Comparison of ENCODE assay signal across 8 cellular contexts in the genomic region with DNA sequence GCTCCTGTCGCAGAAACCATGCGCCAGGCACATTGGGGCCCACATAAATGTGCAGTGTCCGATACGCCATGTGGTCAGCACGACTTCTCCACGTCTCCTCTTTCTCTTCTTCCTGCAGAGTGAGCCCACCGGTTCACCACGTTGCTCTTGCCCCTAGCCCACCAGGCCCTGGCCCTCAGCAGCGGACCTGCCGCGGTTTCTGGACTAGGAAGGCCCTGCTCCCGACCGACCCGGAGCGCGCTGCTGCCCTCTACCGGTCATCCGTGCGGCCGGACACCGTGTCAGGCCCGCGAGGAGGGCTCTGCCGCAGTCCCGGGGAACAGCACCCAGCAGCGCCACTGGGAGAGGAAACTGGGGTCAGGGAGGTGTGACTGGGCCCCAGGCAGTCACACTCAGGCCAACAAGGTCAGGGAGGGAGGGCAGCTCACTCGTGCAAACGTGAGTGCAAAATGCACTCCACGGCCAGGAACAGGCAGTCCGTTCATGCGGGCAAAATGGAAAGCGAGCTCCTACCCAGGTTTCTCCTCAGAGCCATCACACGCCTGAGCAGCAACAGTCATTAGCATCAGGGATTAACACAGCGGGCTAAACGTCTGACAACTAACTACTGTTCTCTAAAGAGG. TPM values are rescaled to one million over a fixed set of nuclear protein-coding genes. Genes with fewer than 3 reads are reported as not detected.
A peak's percentile ranks its signal among the peaks of the same experiment; 100 is the strongest.
DNase-seq lines count a peak whose midpoint lies in the region; ATAC-seq, FAIRE-seq and TF ChIP-seq lines count a peak whose summit lies in the region.

No MANE protein-coding gene starts in this region.

- no peak for TF ChIP-seq EP300 in upper lobe of left lung (IDR thresholded peaks at IDR 0.05)

- peak; percentile 80 for DNase-seq in AG08396 (ENCODE audit: low spot score)
- peak; percentile 86 for DNase-seq in activated effector memory CD4-positive, alpha-beta T cell treated with anti-CD3 and anti-CD28 coated beads, Interleukin-2, amount 50 U/mL, for 16 hours
- DNase-seq in glomerular visceral epithelial cell (ENCODE audit: extremely low spot score) = peak; percentile 60
- peak; percentile 49 to 94 (median 78) for DNase-seq in pancreas
- DNase-seq in upper lobe of left lung = peak; percentile 71 to 96
- no peak for DNase-seq in COLO829 (ENCODE audit: low spot score)

- no peaks in the 10 kb centered on the region for H3K79me2 ChIP-seq in OCI-LY3 (ENCODE audit: low read length)

- H3K4me2 ChIP-seq in OCI-LY3 (ENCODE audit: low read length) = peak overlapping the region; percentile 86

- WGBS in pancreas, 2 donors = 32 to 33% methylated on average over 35 of the region's 35 CpGs
- 25 to 42% methylated on average over 14 to 35 of the region's 35 CpGs for WGBS in upper lobe of left lung, 2 donors

- no peak overlapping the region for H3K9ac ChIP-seq in OCI-LY3 (ENCODE audit: low read length)

- no peaks in the 10 kb centered on the region for H4K20me1 ChIP-seq in OCI-LY3 (ENCODE audit: insufficient read depth, low read length)

- H3K9me3 ChIP-seq in OCI-LY3 (ENCODE audit: insufficient read depth, low read length) = no peaks in the 10 kb centered on the region
- no peaks in the 10 kb centered on the region for H3K9me3 ChIP-seq in pancreas
- no peaks in the 10 kb centered on the region for H3K9me3 ChIP-seq in upper lobe of left lung

- no peak for FAIRE-seq in pancreas (lab: Jason Lieb, UNC)

- peak overlapping the region; percentile 70; the same call in 1 of the 2 replicates for H2AFZ ChIP-seq in OCI-LY3 (ENCODE audit: low read depth, low read length)

- TF ChIP-seq POLR2A in upper lobe of left lung (IDR thresholded peaks at IDR 0.05) = no peak

- H3K36me3 ChIP-seq in OCI-LY3 (replicated peaks; ENCODE audit: low read depth, low read length) (no peaks in the 10 kb centered on the region), pancreas (no peaks in the 10 kb centered on the region), upper lobe of left lung (no peaks in the 10 kb centered on the region)

- peak overlapping the region; percentile 71 for H3K4me3 ChIP-seq in OCI-LY3 (ENCODE audit: low read length)
- no peak overlapping the region for H3K4me3 ChIP-seq in pancreas
- H3K4me3 ChIP-seq in upper lobe of left lung = peak overlapping the region in 3 of 4 donors; percentile 5 to 33 (median 32)

- ATAC-seq in GM21526 (IDR thresholded peaks at IDR 0.05; ENCODE audit: low FRiP score, unreplicated experiment) = peak; percentile 65
- peak; percentile 58 to 73 (median 70) for ATAC-seq in pancreas
- peak; percentile 57 to 84 for ATAC-seq in upper lobe of left lung (ENCODE audit: low FRiP score in 2 of 2)

- H3K4me1 ChIP-seq in OCI-LY3 (ENCODE audit: low read length) (peaks cover 45% of the 10 kb centered on the region), pancreas (peaks cover under 1 to 4% (median 2%) of the 10 kb centered on the region in 3 donors), upper lobe of left lung (peaks cover 13 to 24% (median 17%) of the 10 kb centered on the region in 4 donors)

- intact Hi-C loops in pancreas (cut with DNase I) = loop anchor here in 1 of 3 donors (10.0 kb wide), 1 partner anchor 335 kb away; no protein-coding TSS in a partner anchor

- peak; percentile 81 for TF ChIP-seq CTCF in OCI-LY3 (IDR thresholded peaks at IDR 0.05; ENCODE audit: low read depth, low read length)
- TF ChIP-seq CTCF in pancreas (IDR thresholded peaks at IDR 0.05) = peak; percentile 78 to 86 (median 82)
- peak; percentile 70 to 90 (median 86) for TF ChIP-seq CTCF in upper lobe of left lung (IDR thresholded peaks at IDR 0.05)

- H3K27me3 ChIP-seq in OCI-LY3 (ENCODE audit: low read depth, low read length) = peaks cover 37% of the 10 kb centered on the region
- no peaks in the 10 kb centered on the region for H3K27me3 ChIP-seq in pancreas
- H3K27me3 ChIP-seq in upper lobe of left lung = no peaks in the 10 kb centered on the region

- H3K27ac ChIP-seq in OCI-LY3 (ENCODE audit: low read length) = no peak overlapping the region
- H3K27ac ChIP-seq in pancreas = no peak overlapping the region
- no peak overlapping the region for H3K27ac ChIP-seq in upper lobe of left lung

RNA-seq across cellular contexts. Expression of a gene that starts 13.7 kb away (rescaled TPM):
- 10 to 100 TPM in 1 of 6 donors, 1 to 10 TPM in 5; 2.4 to 15.2 (median 4.8) TPM for total RNA-seq in pancreas
- 1 to 10 TPM; 2.9 to 4.8 TPM for polyA plus RNA-seq in pancreas
- 10 to 100 TPM in 5 of 6 donors, 1 to 10 TPM in 1; 4.1 to 30.4 (median 14.8) TPM for total RNA-seq in upper lobe of left lung

Comparison
In these comparisons a context has a peak if more than half of its experiments do, and no peak if none do; other contexts are left out.
1. H3K4me3 ChIP-seq: peak in OCI-LY3 (single experiment) and upper lobe of left lung (3 of 4); none in pancreas (0 of 4).
2. Peak in every context shown above with its lines, with median percentiles within 50 percentile points of each other: ATAC-seq and CTCF ChIP-seq.